ENCODE assay signal across 1 cellular context in genomic region chr15:69300129-69300588, GRCh38.
TF ChIP-seq lines count a peak whose summit lies in the region.

No MANE protein-coding gene starts in this region.

TF ChIP-seq in H1, 55 proteins besides CTCF, POLR2A, EP300 and RAD21:
- TF ChIP-seq BACH1 (IDR thresholded peaks at IDR 0.05; ENCODE audit: low read length) (no peak), ATF2 (IDR thresholded peaks at IDR 0.05; ENCODE audit: low read length) (no peak)
